ENCODE assay signal across 31 cellular contexts in the genomic region with DNA sequence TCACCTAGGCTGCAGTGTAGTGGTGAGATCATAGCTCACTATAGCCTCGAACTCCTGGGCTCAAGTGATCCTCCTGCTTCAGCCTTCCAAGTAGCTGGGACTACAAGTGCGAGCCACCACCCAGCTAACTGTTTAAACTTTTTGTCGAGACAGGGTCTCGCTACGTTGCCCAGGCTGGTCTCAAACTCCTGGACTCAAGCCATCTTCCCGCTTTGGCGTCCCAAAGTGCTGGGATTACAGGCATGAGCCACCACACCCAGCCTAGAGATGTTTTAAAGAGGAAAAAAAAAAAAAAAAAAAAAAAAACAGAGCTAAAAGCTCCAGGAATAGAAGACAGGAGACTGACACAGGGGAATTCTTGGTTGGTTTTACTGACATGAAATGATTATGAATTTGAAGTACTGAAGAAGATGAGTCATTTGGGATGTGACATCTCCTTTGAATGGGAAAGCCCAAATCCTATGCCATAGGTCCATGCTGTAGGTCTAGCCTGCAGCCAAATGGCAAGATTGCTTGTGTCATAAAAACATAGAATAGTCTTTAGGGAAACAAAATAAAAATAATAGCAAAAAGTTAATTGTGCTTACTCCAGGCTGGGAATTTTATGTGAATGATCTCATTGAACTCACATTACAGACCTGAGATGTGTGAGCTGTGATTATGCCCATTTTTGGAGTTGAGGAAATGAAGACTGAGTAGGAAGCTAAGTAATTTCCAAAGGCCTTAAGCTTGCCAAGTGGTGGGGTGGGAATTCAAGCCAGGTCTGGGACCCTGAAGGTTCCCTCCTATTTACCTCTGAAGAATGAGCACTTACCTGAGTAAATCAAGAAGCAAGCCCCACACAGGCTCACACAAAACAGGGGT. TPM values are rescaled to one million over a fixed set of nuclear protein-coding genes. Genes with fewer than 3 reads are reported as not detected.
DNase-seq lines count a peak whose midpoint lies in the region; ATAC-seq, FAIRE-seq and TF ChIP-seq lines count a peak whose summit lies in the region.
"Had no signal": no experiment of that assay in that cellular context is flagged by ENCODE, and none has a peak within 500 bp of the region (broad histone marks: within the 10 kb centered on the region; RNA-seq: fewer than 3 reads in every experiment).

No MANE protein-coding gene starts in this region.

- in situ Hi-C loops in IMR-90 (cut with MboI; ENCODE audit: low sequenced_read_pairs) (loop anchor here (5.0 kb wide), 1 partner anchor 411 kb away; no protein-coding TSS in a partner anchor), GM12878 (cut with MboI) (loop anchor here (5.0 kb wide), 1 partner anchor 406 kb away; no protein-coding TSS in a partner anchor)

- H3K27me3 Mint-ChIP-seq in naive thymus-derived CD4-positive, alpha-beta T cell: peaks cover 9 to 20% (median 15%) of the 10 kb centered on the region in 5 donors

- H3K27ac Mint-ChIP-seq in naive thymus-derived CD4-positive, alpha-beta T cell: no peak overlapping the region
- H3K27ac Mint-ChIP-seq: activated CD4-positive, alpha-beta T cell treated with anti-CD3 and anti-CD28 coated beads for 36 hours; activated CD8-positive, alpha-beta T cell treated with anti-CD3 and anti-CD28 coated beads, Interleukin-2, amount 10 ng/mL, durations not matched to agents 7 days and 5 days; activated naive CD8-positive, alpha-beta T cell; endodermal cell; mesothelial cell of epicardium; natural killer cell; stimulated activated naive CD8-positive, alpha-beta T cell treated with anti-CD3 and anti-CD28 coated beads, Interleukin-15, amount 100 ng/mL, for 72 hours; T-helper 1 cell treated with Interleukin-12 subunit alpha and Interleukin-12 subunit beta and Interleukin-4 antibody, amounts not matched to agents 30 μg/mL and 1 μg/mL, for 36 hours had no signal

- H2BK5ac ChIP-seq in IMR-90 (ENCODE audit: low read depth, low read length, poor library complexity, severe bottlenecking): no peak overlapping the region

- no peak overlapping the region for H3K14ac ChIP-seq in IMR-90 (replicated peaks; ENCODE audit: low read depth, low read length)

- H3K9me3 ChIP-seq in IMR-90 (ENCODE audit: control insufficient read depth, insufficient read depth, low read length) (no peaks in the 10 kb centered on the region), GM12878 (replicated peaks; ENCODE audit: control insufficient read depth, insufficient read depth, low read length) (no peaks in the 10 kb centered on the region; the same call in 2 of the 3 replicates), keratinocyte (ENCODE audit: control insufficient read depth, low read depth, low read length) (no peaks in the 10 kb centered on the region)
- no peaks in the 10 kb centered on the region for H3K9me3 ChIP-seq in naive thymus-derived CD4-positive, alpha-beta T cell (ENCODE audit: control insufficient read depth in 2 of 3, low read length in 3 of 3)
- H3K9me3 ChIP-seq: A549, left ventricle myocardium inferior, thyroid gland had no signal

- BruUV-seq in IMR-90 (replicated peaks; lab: Mats Ljungman, UMichigan) (no TSS peak), GM12878 (replicated peaks; lab: Mats Ljungman, UMichigan) (no TSS peak)

- POLR2A ChIA-PET in IMR-90 (lab: Charles Lee; ENCODE audit: unreplicated experiment) (no interaction called here), GM12878 (lab: Charles Lee) (interaction anchor here (0.6 to 2.3 kb wide), 7 partner anchors 9 to 82 kb away, joined by 3 to 8 read pairs (median 3); no protein-coding TSS in a partner anchor)
- POLR2A ChIA-PET in naive thymus-derived CD4-positive, alpha-beta T cell (lab: Charles Lee): no interaction called here

- H3K4me2 ChIP-seq in IMR-90 (ENCODE audit: low read depth, low read length) (no peak overlapping the region), GM12878 (ENCODE audit: control insufficient read depth, insufficient read depth) (no peak overlapping the region), keratinocyte (ENCODE audit: control insufficient read depth, extremely low read depth, insufficient read depth, low read depth, low read length) (no peak overlapping the region)
- H3K4me2 ChIP-seq: A549 had no signal

- no peak overlapping the region for H3K4ac ChIP-seq in IMR-90 (ENCODE audit: low read depth, low read length)

- no peaks in the 10 kb centered on the region for H3K36me3 ChIP-seq in IMR-90 (ENCODE audit: control insufficient read depth, insufficient read depth, low read length)
- no peaks in the 10 kb centered on the region for H3K36me3 ChIP-seq in GM12878 (ENCODE audit: control insufficient read depth in 2 of 2, insufficient read depth in 2 of 2, low read length in 1 of 2)
- H3K36me3 ChIP-seq in keratinocyte (ENCODE audit: control insufficient read depth in 2 of 2, extremely low read depth in 1 of 2, insufficient read depth in 2 of 2, low read length in 2 of 2): no peaks in the 10 kb centered on the region
- no peaks in the 10 kb centered on the region for H3K36me3 ChIP-seq in naive thymus-derived CD4-positive, alpha-beta T cell (ENCODE audit: control insufficient read depth in 2 of 3, insufficient read depth in 3 of 3, low read length in 3 of 3)
- H3K36me3 ChIP-seq: left ventricle myocardium inferior, thyroid gland had no signal

- FAIRE-seq in GM12878 (lab: Jason Lieb, UNC) (no peak), keratinocyte (lab: Jason Lieb, UNC) (peak; percentile 53)
- FAIRE-seq: A549, H54 had no signal

- TF ChIP-seq POLR2A in IMR-90 (IDR thresholded peaks at IDR 0.05; ENCODE audit: low read depth, low read length) (no peak), GM12878 (IDR thresholded peaks at IDR 0.05; ENCODE audit: low read depth, low read length) (no peak)

- peak; percentile 61 for DNase-seq in COLO829 (ENCODE audit: low spot score)
- peak; percentile 18 for DNase-seq in IMR-90
- no peak for DNase-seq in GM12878 (ENCODE audit: low read depth, low spot score)
- no peak for DNase-seq in keratinocyte (ENCODE audit: low read depth, low spot score)
- no peak for DNase-seq in naive thymus-derived CD4-positive, alpha-beta T cell
- DNase-seq: activated CD4-positive, alpha-beta T cell treated with anti-CD3 and anti-CD28 coated beads for 36 hours; activated CD8-positive, alpha-beta T cell treated with anti-CD3 and anti-CD28 coated beads, Interleukin-2, amount 10 ng/mL, durations not matched to agents 7 days and 5 days; activated T-cell treated with anti-CD3 and anti-CD28 coated beads for 4 hours; AML-193; CD4-positive, alpha-beta memory T cell; endodermal cell; left ventricle myocardium inferior; natural killer cell; NCI-H1048; NCI-H187; NCI-H2171; NCI-H524 treated with DMSO at 0.1 percent for 48 hours; occipital lobe; RPMI8226; stimulated activated naive CD8-positive, alpha-beta T cell treated with anti-CD3 and anti-CD28 coated beads, Interleukin-15, amount 100 ng/mL, for 72 hours; thyroid gland had no signal

- dilution Hi-C loops in IMR-90 (cut with HindIII; ENCODE audit: low sequenced_read_pairs, unreplicated experiment) (no loop called here), keratinocyte (cut with MboI; ENCODE audit: extremely low pct_ligation_motif_present, low sequenced_read_pairs) (no loop called here)

- H3K36me3 Mint-ChIP-seq in naive thymus-derived CD4-positive, alpha-beta T cell: peaks cover 0 to 3% (median 0%) of the 10 kb centered on the region in 5 donors
- H3K36me3 Mint-ChIP-seq: activated naive CD8-positive, alpha-beta T cell; CD4-positive, alpha-beta memory T cell; natural killer cell had no signal

- H3K4me3 Mint-ChIP-seq in naive thymus-derived CD4-positive, alpha-beta T cell: no peak overlapping the region
- H3K4me3 Mint-ChIP-seq: activated CD4-positive, alpha-beta T cell treated with anti-CD3 and anti-CD28 coated beads for 36 hours; activated CD8-positive, alpha-beta T cell treated with anti-CD3 and anti-CD28 coated beads, Interleukin-2, amount 10 ng/mL, durations not matched to agents 7 days and 5 days; activated naive CD8-positive, alpha-beta T cell; endodermal cell; mesothelial cell of epicardium; natural killer cell; stimulated activated naive CD8-positive, alpha-beta T cell treated with anti-CD3 and anti-CD28 coated beads, Interleukin-15, amount 100 ng/mL, for 72 hours; T-helper 1 cell treated with Interleukin-12 subunit alpha and Interleukin-12 subunit beta and Interleukin-4 antibody, amounts not matched to agents 30 μg/mL and 1 μg/mL, for 36 hours had no signal

- no peak overlapping the region for H3K18ac ChIP-seq in IMR-90 (ENCODE audit: low read depth, low read length)

- TF ChIP-seq RAD21 in IMR-90 (IDR thresholded peaks at IDR 0.05; ENCODE audit: low read length) (no peak), GM12878 (IDR thresholded peaks at IDR 0.05; ENCODE audit: insufficient read depth, low read depth, low read length) (no peak)

- H3K9ac ChIP-seq in IMR-90 (ENCODE audit: low read depth, low read length): no peak overlapping the region
- H3K9ac ChIP-seq in GM12878 (ENCODE audit: control insufficient read depth, insufficient read depth, low read length): no peak overlapping the region
- H3K9ac ChIP-seq in keratinocyte (ENCODE audit: control insufficient read depth, extremely low read depth, insufficient read depth, low read length): no peak overlapping the region

- no peak overlapping the region for H2BK120ac ChIP-seq in IMR-90 (ENCODE audit: low read depth, low read length)

- SMC1A ChIA-PET in GM12878 (lab: Charles Lee; ENCODE audit: uncharacterized antibody, unreplicated experiment): interaction anchor here (0.7 to 2.1 kb wide), 10 partner anchors 14 to 118 kb away, joined by 3 to 11 read pairs (median 4); no protein-coding TSS in a partner anchor

- peaks cover 2% of the 10 kb centered on the region; the same call in 1 of the 2 replicates for H3K4me1 ChIP-seq in IMR-90 (ENCODE audit: control insufficient read depth, insufficient read depth, low read length)
- no peaks in the 10 kb centered on the region for H3K4me1 ChIP-seq in GM12878 (ENCODE audit: control insufficient read depth, insufficient read depth, low read length)
- H3K4me1 ChIP-seq in keratinocyte (ENCODE audit: control insufficient read depth, extremely low read depth, insufficient read depth, low read length): peaks cover 6% of the 10 kb centered on the region
- no peaks in the 10 kb centered on the region for H3K4me1 ChIP-seq in naive thymus-derived CD4-positive, alpha-beta T cell (ENCODE audit: control insufficient read depth in 2 of 2, insufficient read depth in 2 of 2, low read length in 2 of 2)
- H3K4me1 ChIP-seq: A549, thyroid gland had no signal

- H4K20me1 ChIP-seq in IMR-90 (ENCODE audit: insufficient read depth, low read length) (no peaks in the 10 kb centered on the region), GM12878 (ENCODE audit: control insufficient read depth, insufficient read depth) (no peaks in the 10 kb centered on the region), keratinocyte (ENCODE audit: control insufficient read depth, extremely low read depth, insufficient read depth, low read length) (peaks cover 3% of the 10 kb centered on the region)

- no peaks in the 10 kb centered on the region for H3K9me3 Mint-ChIP-seq in naive thymus-derived CD4-positive, alpha-beta T cell
- H3K9me3 Mint-ChIP-seq: CD4-positive, alpha-beta memory T cell; mesothelial cell of epicardium; natural killer cell; stimulated activated naive CD8-positive, alpha-beta T cell treated with anti-CD3 and anti-CD28 coated beads, Interleukin-15, amount 100 ng/mL, for 72 hours; T-helper 1 cell treated with Interleukin-12 subunit alpha and Interleukin-12 subunit beta and Interleukin-4 antibody, amounts not matched to agents 30 μg/mL and 1 μg/mL, for 36 hours had no signal

- TF ChIP-seq EP300 in GM12878 (IDR thresholded peaks at IDR 0.05; ENCODE audit: borderline replicate concordance in 1 of 2, control insufficient read depth in 1 of 2, low read depth in 2 of 2, low read length in 2 of 2): no peak

- no peak overlapping the region for H4K8ac ChIP-seq in IMR-90 (ENCODE audit: low read depth in 2 of 2, low read length in 2 of 2)

- no peak overlapping the region for H2AK9ac ChIP-seq in IMR-90 (replicated peaks; ENCODE audit: low read depth, low read length, poor library complexity)

- no peak overlapping the region for H2AK5ac ChIP-seq in IMR-90 (ENCODE audit: low read depth, low read length)

- H3K4me3 ChIP-seq in IMR-90 (ENCODE audit: insufficient read depth, low read depth, low read length) (no peak overlapping the region), GM12878 (no peak overlapping the region), keratinocyte (ENCODE audit: control insufficient read depth in 2 of 3, extremely low read depth in 1 of 3, insufficient read depth in 2 of 3, low read depth in 1 of 3, low read length in 3 of 3) (no peak overlapping the region)
- no peak overlapping the region for H3K4me3 ChIP-seq in naive thymus-derived CD4-positive, alpha-beta T cell (ENCODE audit: low read length)
- H3K4me3 ChIP-seq: A549, left ventricle myocardium inferior, SK-N-MC, thyroid gland had no signal

- no peak overlapping the region for H2BK20ac ChIP-seq in IMR-90 (ENCODE audit: low read depth, low read length)

- H3K27ac ChIP-seq in IMR-90 (ENCODE audit: insufficient read depth, low read length) (no peak overlapping the region), GM12878 (ENCODE audit: control insufficient read depth, insufficient read depth) (no peak overlapping the region), keratinocyte (ENCODE audit: control insufficient read depth, insufficient read depth, low read length) (peak overlapping the region; percentile 30)
- no peak overlapping the region for H3K27ac ChIP-seq in naive thymus-derived CD4-positive, alpha-beta T cell (ENCODE audit: low read depth, low read length)
- H3K27ac ChIP-seq: A549, HL-60, thyroid gland had no signal

- CTCF ChIA-PET in IMR-90 (lab: Yijun Ruan, JAX): interaction anchor here (0.9 kb wide), 1 partner anchor 95 kb away, joined by 4 read pairs; no protein-coding TSS in a partner anchor
- CTCF ChIA-PET in GM12878 (lab: Yijun Ruan, JAX): interaction anchor here (0.5 to 5.2 kb wide), 13 partner anchors 11 to 482 kb away, joined by 3 to 26 read pairs (median 3); no protein-coding TSS in a partner anchor
- CTCF ChIA-PET in naive thymus-derived CD4-positive, alpha-beta T cell (lab: Charles Lee): interaction anchor here (0.9 to 1.4 kb wide), 2 partner anchors 407 to 408 kb away, joined by 3 to 4 read pairs; no protein-coding TSS in a partner anchor

- H2BK15ac ChIP-seq in IMR-90 (ENCODE audit: low read depth, low read length): no peak overlapping the region

- RAD21 ChIA-PET in GM12878 (lab: Charles Lee; ENCODE audit: unreplicated experiment): interaction anchor here (0.8 to 1.6 kb wide), 7 partner anchors 11 to 94 kb away, joined by 3 to 5 read pairs (median 3); partner anchors contain the start of gene NHSL1

- H3K23ac ChIP-seq in IMR-90 (ENCODE audit: low read depth, low read length): no peak overlapping the region

- no peak overlapping the region for H4K5ac ChIP-seq in IMR-90 (ENCODE audit: low read depth, low read length)

- H4K91ac ChIP-seq in IMR-90 (ENCODE audit: insufficient read depth, low read depth, low read length): no peak overlapping the region

- ATAC-seq in IMR-90 (ENCODE audit: low read depth) (no peak), GM12878 (peak; percentile 58), HG03457 (IDR thresholded peaks at IDR 0.05; ENCODE audit: unreplicated experiment) (no peak), HG03135 (IDR thresholded peaks at IDR 0.05; ENCODE audit: unreplicated experiment) (no peak), HG02623 (IDR thresholded peaks at IDR 0.05; ENCODE audit: unreplicated experiment) (no peak)
- no peak for ATAC-seq in naive thymus-derived CD4-positive, alpha-beta T cell
- ATAC-seq: A549; activated CD4-positive, alpha-beta T cell treated with anti-CD3 and anti-CD28 coated beads for 36 hours; activated CD8-positive, alpha-beta T cell treated with anti-CD3 and anti-CD28 coated beads, Interleukin-2, amount 10 ng/mL, durations not matched to agents 7 days and 5 days; natural killer cell; stimulated activated naive CD8-positive, alpha-beta T cell treated with anti-CD3 and anti-CD28 coated beads, Interleukin-15, amount 100 ng/mL, for 72 hours had no signal

- H3K79me1 ChIP-seq in IMR-90 (ENCODE audit: low read depth in 1 of 2, low read length in 2 of 2): peaks cover 26 to 46% of the 10 kb centered on the region in 2 experiments

- H2AFZ ChIP-seq in IMR-90 (replicated peaks; ENCODE audit: low read length, poor library complexity): no peak overlapping the region
- H2AFZ ChIP-seq in GM12878 (ENCODE audit: control insufficient read depth, low read depth, low read length): no peak overlapping the region
- no peak overlapping the region for H2AFZ ChIP-seq in keratinocyte (ENCODE audit: control insufficient read depth, low read length)

- no peaks in the 10 kb centered on the region; the same call in 1 of the 2 replicates for H3K9me1 ChIP-seq in IMR-90 (ENCODE audit: insufficient read depth, low read length)
- H3K9me1 ChIP-seq in keratinocyte (ENCODE audit: control insufficient read depth, extremely low read depth, insufficient read depth, low read length): no peaks in the 10 kb centered on the region

- H3K4me1 Mint-ChIP-seq in naive thymus-derived CD4-positive, alpha-beta T cell: peaks cover 0 to 7% (median 5%) of the 10 kb centered on the region in 7 donors
- H3K4me1 Mint-ChIP-seq: natural killer cell had no signal

- intact Hi-C loops in IMR-90 (cut with micrococcal nuclease): no loop called here
- intact Hi-C loops in GM12878 (cut with micrococcal nuclease; ENCODE audit: unreplicated experiment): loop anchor here (5.0 kb wide), 1 partner anchor 64 kb away; no protein-coding TSS in a partner anchor
- intact Hi-C loops in naive thymus-derived CD4-positive, alpha-beta T cell (cut with micrococcal nuclease): no loop called here

- TF ChIP-seq CTCF in IMR-90 (conservative IDR thresholded peaks at IDR 0.05; ENCODE audit: low read depth, low read length) (no peak), GM12878 (IDR thresholded peaks at IDR 0.05 in 2 of 3, conservative IDR thresholded peaks at IDR 0.05 in 1 of 3; ENCODE audit: control insufficient read depth in 2 of 3, extremely low read depth in 1 of 3, insufficient read depth in 1 of 3, low read depth in 3 of 3, low read length in 3 of 3) (no peak), keratinocyte (optimal IDR thresholded peaks at IDR 0.05 in 1 of 3, IDR thresholded peaks at IDR 0.05 in 1 of 3, conservative IDR thresholded peaks at IDR 0.05 in 1 of 3; ENCODE audit: extremely low read depth in 1 of 3, insufficient read depth in 2 of 3, low read length in 3 of 3) (no peak)

- H3K27me3 ChIP-seq in IMR-90 (ENCODE audit: control insufficient read depth, insufficient read depth, low read length): no peaks in the 10 kb centered on the region
- H3K27me3 ChIP-seq in GM12878 (replicated peaks in 1 of 2; ENCODE audit: control insufficient read depth in 2 of 2, insufficient read depth in 2 of 2, low read length in 1 of 2): no peaks in the 10 kb centered on the region
- H3K27me3 ChIP-seq in keratinocyte (ENCODE audit: control insufficient read depth, extremely low read depth, insufficient read depth, low read length): no peaks in the 10 kb centered on the region
- H3K27me3 ChIP-seq in naive thymus-derived CD4-positive, alpha-beta T cell (ENCODE audit: control insufficient read depth in 2 of 2, insufficient read depth in 2 of 2, low read length in 2 of 2): no peaks in the 10 kb centered on the region
- H3K27me3 ChIP-seq: thyroid gland had no signal

- no peaks in the 10 kb centered on the region for H3K79me2 ChIP-seq in GM12878 (ENCODE audit: control insufficient read depth, insufficient read depth, low read length)
- H3K79me2 ChIP-seq in keratinocyte (ENCODE audit: control insufficient read depth, insufficient read depth, low read length): peaks cover 12% of the 10 kb centered on the region

- no peak overlapping the region for H3K56ac ChIP-seq in IMR-90 (ENCODE audit: extremely low read depth, insufficient read depth, low read length)

- WGBS in IMR-90 (ENCODE audit: extremely low coverage in 2 of 2, insufficient read length in 1 of 2), 2 experiments: no CpG with 5 or more reads among the region's 7 CpGs
- 46% methylated on average over 7 of the region's 7 CpGs for WGBS in GM12878 (ENCODE audit: insufficient coverage, insufficient replicate concordance, low lambda C conversion rate, missing lambda C conversion rate)

RNA-seq across cellular contexts. Expression of gene NHSL1, which starts 24.3 kb away (rescaled TPM):
- total RNA-seq in IMR-90 (2012; rRNA removed) (6.9 and 7.2 TPM in 2 replicates), GM12878 (2014; rRNA removed) (0.56 and 2.0 TPM in 2 replicates), GM12878 (2014; rRNA removed; fragmentation: Illumina TruSeq; extraction: Trizol) (0.64 and 0.67 TPM in 2 replicates), GM12878 (2021) (1.2 and 2.7 TPM in 2 replicates)
- polyA plus RNA-seq in IMR-90 (2012; rRNA removed) (5.6 and 6.0 TPM in 2 replicates), GM12878 (2011; rRNA removed) (10.3 and 14.1 TPM in 2 replicates), GM12878 (2014; fragmentation: Illumina TruSeq; extraction: Trizol) (0.35 and 1.1 TPM in 2 replicates), GM12878 (2014; fragmentation: Nextera tagmentation; extraction: Ambion mirVana) (under 1 TPM; 0.26 to 0.66 TPM), GM12878 (2014; rRNA removed) (0.67 and 0.72 TPM in 2 replicates), GM12878 (2016; fragmentation: Nextera tagmentation; extraction: Ambion mirVana) (1 to 10 TPM; 1.6 TPM), keratinocyte (8.5 to 28.1 TPM (median 11.8 TPM) in 3 replicates)
- polyA plus RNA-seq in IMR-90 (2012; cell fraction: cytosol; rRNA removed): 1.7 and 2.4 TPM in 2 replicates
- polyA plus RNA-seq in IMR-90 (2012; cell fraction: nucleus; rRNA removed; ENCODE audit: low replicate concordance): 3.7 and 6.6 TPM in 2 replicates
- total RNA-seq in GM12878 (2013; cell fraction: nucleolus; rRNA removed): 39.6 and 44.5 TPM in 2 replicates
- 0.04 TPM for polyA plus RNA-seq in GM12878 (2011; ENCODE audit: low read depth)
- polyA plus RNA-seq in GM12878 (2011; cell fraction: cytosol; rRNA removed): 7.1 and 10.2 TPM in 2 replicates
- 28.6 and 29.1 TPM in 2 replicates for polyA plus RNA-seq in GM12878 (2011; cell fraction: nucleus; rRNA removed)
- polyA plus RNA-seq in GM12878 (2012): 0.10 and 0.11 TPM in 2 replicates
- 49.2 and 80.0 TPM in 2 replicates for polyA minus RNA-seq in GM12878 (2011; rRNA and poly(A)+ RNA removed)
- polyA minus RNA-seq in GM12878 (2011; cell fraction: cytosol; rRNA and poly(A)+ RNA removed): 22.2 and 29.9 TPM in 2 replicates
- 38.2 and 59.5 TPM in 2 replicates for polyA minus RNA-seq in GM12878 (2011; cell fraction: nucleus; rRNA and poly(A)+ RNA removed)
- 7.0 TPM for polyA plus RNA-seq in keratinocyte (2011; ENCODE audit: low read depth)
- polyA plus RNA-seq in keratinocyte (2011; cell fraction: cytosol; rRNA removed): 10.9 and 11.5 TPM in 2 replicates
- polyA plus RNA-seq in keratinocyte (2011; cell fraction: nucleus; rRNA removed): 41.8 and 45.0 TPM in 2 replicates
- polyA plus RNA-seq in keratinocyte (2012; ENCODE audit: low replicate concordance): 14.3 and 18.7 TPM in 2 replicates
- polyA minus RNA-seq in keratinocyte: 46.0 to 90.2 TPM (median 66.3 TPM) in 3 replicates
- polyA minus RNA-seq in keratinocyte (2011; cell fraction: cytosol; rRNA and poly(A)+ RNA removed): 22.4 TPM
- 45.9 and 95.6 TPM in 2 replicates for polyA minus RNA-seq in keratinocyte (2011; cell fraction: nucleus; rRNA and poly(A)+ RNA removed)
- 1 to 10 TPM in 2 of 5 experiments, under 1 TPM in 3; 0.13 to 1.2 (median 0.56) TPM for total RNA-seq in naive thymus-derived CD4-positive, alpha-beta T cell
- polyA plus RNA-seq in naive thymus-derived CD4-positive, alpha-beta T cell: under 1 TPM in 1 of 2 donors, not detected in 1; 0.05 TPM
- polyA plus RNA-seq: CD4-positive, alpha-beta memory T cell had no signal

Comparison
In these comparisons a context has a peak if more than half of its experiments do, and no peak if none do; other contexts are left out.
1. DNase-seq: peak in COLO829 (single experiment) and IMR-90 (single experiment); none in GM12878 (single experiment), keratinocyte (single experiment) and naive thymus-derived CD4-positive, alpha-beta T cell (0 of 9).